8 cellular contexts compared by ENCODE assay signal in the genomic region with DNA sequence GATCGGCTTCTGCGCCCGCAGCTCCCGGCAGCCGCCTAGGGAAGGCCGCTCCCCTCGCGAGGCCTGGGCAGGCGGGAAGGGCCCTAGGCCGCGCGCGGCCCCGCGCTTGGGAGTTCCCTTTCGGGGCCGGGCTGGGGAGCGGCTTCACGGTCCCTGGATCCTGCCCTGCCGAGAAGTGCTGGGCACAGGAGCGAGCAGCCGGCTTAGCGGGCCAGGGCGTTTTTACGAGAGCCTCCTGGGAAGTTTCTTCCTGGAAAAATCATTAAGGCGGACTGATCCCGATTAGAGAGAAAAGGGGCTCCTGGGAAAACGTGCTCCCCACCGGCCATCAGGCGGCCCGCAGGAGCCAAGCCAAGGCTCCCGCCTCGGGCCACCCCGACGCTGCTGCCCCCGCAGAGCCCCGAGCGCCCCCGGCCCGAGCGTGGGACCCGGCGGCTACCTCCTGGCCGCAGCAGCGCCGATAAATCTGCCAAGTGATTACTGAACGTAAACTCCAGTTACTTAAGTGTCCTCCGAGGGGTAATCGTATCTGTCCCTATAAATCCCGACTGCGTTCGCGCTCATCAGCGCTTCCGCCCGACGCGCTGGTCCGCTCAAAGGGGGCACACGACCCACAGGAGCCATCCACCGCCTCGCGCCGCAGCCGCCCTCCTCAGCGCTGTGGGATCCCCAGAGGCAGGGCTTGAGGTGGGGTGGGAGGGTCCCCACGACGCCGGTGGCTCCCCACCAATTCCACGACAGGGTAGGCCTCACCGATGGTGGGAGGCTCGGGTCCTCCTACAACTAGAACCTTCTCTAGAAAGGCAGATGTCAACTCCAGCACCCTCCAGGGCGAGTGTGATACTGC. TPM values are rescaled to one million over a fixed set of nuclear protein-coding genes. Genes with fewer than 3 reads are reported as not detected.
DNase-seq lines count a peak whose midpoint lies in the region; ATAC-seq and TF ChIP-seq lines count a peak whose summit lies in the region.

No MANE protein-coding gene starts in this region.

- peaks cover 36% of the 10 kb centered on the region for H3K27me3 Mint-ChIP-seq in memory B cell

- H3K27me3 ChIP-seq in right atrium auricular region: peaks cover 54 to 57% of the 10 kb centered on the region in 2 donors
- H3K27me3 ChIP-seq in vagina: peaks cover 43% of the 10 kb centered on the region

- peaks cover 15% of the 10 kb centered on the region for H3K4me1 Mint-ChIP-seq in memory B cell

- H3K27ac ChIP-seq in right atrium auricular region (no peak overlapping the region), vagina (no peak overlapping the region)

- peak overlapping the region; percentile 79 for H3K4me3 Mint-ChIP-seq in memory B cell

- no peak for TF ChIP-seq POLR2A in vagina (IDR thresholded peaks at IDR 0.05)
- TF ChIP-seq POLR2A in GM18505 (IDR thresholded peaks at IDR 0.05; ENCODE audit: borderline replicate concordance, extremely low read depth, insufficient read depth, insufficient read length): no peak

- peaks cover 8% of the 10 kb centered on the region for H3K36me3 Mint-ChIP-seq in memory B cell

- DNase-seq in Right ventricle myocardium inferior (ENCODE audit: missing footprints): no peak
- no peak for DNase-seq in right atrium auricular region (ENCODE audit: low spot score)
- DNase-seq in astrocyte of the cerebellum (ENCODE audit: low read depth): no peak
- DNase-seq in memory B cell (ENCODE audit: low spot score in 2 of 2): peak in 1 of 2 donors; percentile 23
- no peak for DNase-seq in vagina (ENCODE audit: extremely low spot score in 2 of 2)
- no peak for DNase-seq in dermis blood vessel endothelial cell
- no peak for DNase-seq in iPS-NIHi11 (ENCODE audit: low spot score)

- H3K27ac Mint-ChIP-seq in memory B cell: peak overlapping the region; percentile 87

- H3K4me3 ChIP-seq in right atrium auricular region: peak overlapping the region in 1 of 2 donors; percentile 33
- peak overlapping the region; percentile 71 for H3K4me3 ChIP-seq in astrocyte of the cerebellum (ENCODE audit: low read depth, low read length)
- H3K4me3 ChIP-seq in vagina: peak overlapping the region; percentile 6 to 47

- peaks cover 7% of the 10 kb centered on the region for H3K9me3 Mint-ChIP-seq in memory B cell

- H3K9me3 ChIP-seq in right atrium auricular region (peaks cover 0 to 2% of the 10 kb centered on the region in 2 donors), vagina (no peaks in the 10 kb centered on the region)

- intact Hi-C loops in Right ventricle myocardium inferior (cut with DNase I) (no loop called here), vagina (cut with DNase I) (no loop called here)

- TF ChIP-seq CTCF in right atrium auricular region (IDR thresholded peaks at IDR 0.05) (no peak), astrocyte of the cerebellum (IDR thresholded peaks at IDR 0.05; ENCODE audit: low read depth, low read length, missing control alignments) (no peak), vagina (IDR thresholded peaks at IDR 0.05) (no peak)

- no peaks in the 10 kb centered on the region for H3K36me3 ChIP-seq in right atrium auricular region
- H3K36me3 ChIP-seq in vagina: no peaks in the 10 kb centered on the region

- H3K4me1 ChIP-seq in right atrium auricular region: peaks cover 0 to 37% of the 10 kb centered on the region in 2 donors
- H3K4me1 ChIP-seq in vagina: peaks cover 34% of the 10 kb centered on the region

- ATAC-seq in Right ventricle myocardium inferior: peak; percentile 46
- no peak for ATAC-seq in memory B cell (ENCODE audit: low read depth)
- no peak for ATAC-seq in GM18505 (IDR thresholded peaks at IDR 0.05; ENCODE audit: unreplicated experiment)

- in situ Hi-C loops in astrocyte of the cerebellum (cut with HindIII; ENCODE audit: low sequenced_read_pairs): no loop called here

RNA-seq across cellular contexts. Expression of gene ZIC5, which starts 2.8 kb away (rescaled TPM):
- total RNA-seq in Right ventricle myocardium inferior: not detected
- total RNA-seq in right atrium auricular region: not detected
- not detected for total RNA-seq in vagina
- total RNA-seq in dermis blood vessel endothelial cell: under 0.01 TPM in 2 replicates

RNA-seq across cellular contexts. Expression of gene ZIC2, which starts 12.8 kb away (rescaled TPM):
- not detected for total RNA-seq in Right ventricle myocardium inferior
- under 1 TPM in 1 of 2 donors, not detected in 1; 0.08 TPM for total RNA-seq in right atrium auricular region
- not detected for total RNA-seq in vagina
- total RNA-seq in dermis blood vessel endothelial cell: 0.47 TPM in 1 of 2 replicates, not detected in the other
